7 cellular contexts compared by ENCODE assay signal in genomic region chr5:138033916-138034315, GRCh38. TPM values are rescaled to one million over a fixed set of nuclear protein-coding genes. Genes with fewer than 3 reads are reported as not detected.
DNase-seq lines count a peak whose midpoint lies in the region; ATAC-seq and TF ChIP-seq lines count a peak whose summit lies in the region.

No MANE protein-coding gene starts in this region.

- H3K36me3 ChIP-seq in HAP-1 (replicated peaks): no peaks in the 10 kb centered on the region; the same call in 1 of the 2 replicates
- H3K36me3 ChIP-seq in stomach smooth muscle (ENCODE audit: control insufficient read depth in 2 of 2, insufficient read depth in 2 of 2, low read length in 2 of 2): no peaks in the 10 kb centered on the region

- in situ Hi-C loops in HAP-1 (cut with MboI; ENCODE audit: low sequenced_read_pairs): no loop called here

- DNase-seq in HAP-1 (ENCODE audit: low spot score in 2 of 2) (no peak), T-helper 17 cell (no peak), glutamatergic neuron (no peak), CD1c-positive myeloid dendritic cell (ENCODE audit: extremely low spot score) (no peak)

- peaks cover 6% of the 10 kb centered on the region for H3K9me3 Mint-ChIP-seq in glutamatergic neuron (ENCODE audit: unreplicated experiment)

- H3K36me3 Mint-ChIP-seq in T-helper 17 cell (ENCODE audit: low read depth): peaks cover 2% of the 10 kb centered on the region
- H3K36me3 Mint-ChIP-seq in glutamatergic neuron (ENCODE audit: unreplicated experiment): no peaks in the 10 kb centered on the region

- peak overlapping the region; percentile 98 for H3K4me3 Mint-ChIP-seq in T-helper 17 cell
- peak overlapping the region; percentile 97 for H3K4me3 Mint-ChIP-seq in glutamatergic neuron (ENCODE audit: unreplicated experiment)

- H3K4me1 ChIP-seq in HAP-1 (peaks cover 10% of the 10 kb centered on the region), stomach smooth muscle (ENCODE audit: control insufficient read depth, insufficient read depth, low read length) (peaks cover 26% of the 10 kb centered on the region)

- H3K9ac ChIP-seq in stomach smooth muscle (ENCODE audit: low read length in 2 of 2): peak overlapping the region; percentile 96 to 98

- H3K27me3 ChIP-seq in HAP-1 (ENCODE audit: low read depth) (no peaks in the 10 kb centered on the region), stomach smooth muscle (ENCODE audit: control insufficient read depth in 1 of 2, insufficient read depth in 2 of 2, low read length in 2 of 2) (no peaks in the 10 kb centered on the region)

- H3K27ac Mint-ChIP-seq in T-helper 17 cell (peak overlapping the region; percentile 98), glutamatergic neuron (ENCODE audit: unreplicated experiment) (no peak overlapping the region)

- H3K4me1 Mint-ChIP-seq in T-helper 17 cell: peaks cover 42% of the 10 kb centered on the region
- peaks cover 2% of the 10 kb centered on the region for H3K4me1 Mint-ChIP-seq in glutamatergic neuron (ENCODE audit: low read depth, unreplicated experiment)

- peak overlapping the region; percentile 99 for H3K4me3 ChIP-seq in HAP-1
- peak overlapping the region; percentile 80 to 98 for H3K4me3 ChIP-seq in stomach smooth muscle (ENCODE audit: low read length in 2 of 2)

- H3K27me3 Mint-ChIP-seq in T-helper 17 cell (no peaks in the 10 kb centered on the region), glutamatergic neuron (ENCODE audit: unreplicated experiment) (peaks cover 1% of the 10 kb centered on the region)

- ATAC-seq in T-helper 17 cell (no peak), HG02852 (IDR thresholded peaks at IDR 0.05; ENCODE audit: unreplicated experiment) (no peak), GM18502 (IDR thresholded peaks at IDR 0.05; ENCODE audit: poor library complexity, unreplicated experiment) (no peak)

- TF ChIP-seq CTCF in glutamatergic neuron (IDR thresholded peaks at IDR 0.05; ENCODE audit: partially characterized antibody, unreplicated experiment): no peak

- peak overlapping the region; percentile 98 for H3K27ac ChIP-seq in stomach smooth muscle (ENCODE audit: low read length)

- H3K9me3 ChIP-seq in HAP-1 (no peaks in the 10 kb centered on the region), T-helper 17 cell (ENCODE audit: control insufficient read depth, low read length, poor library complexity, severe bottlenecking) (no peaks in the 10 kb centered on the region), stomach smooth muscle (ENCODE audit: control insufficient read depth in 2 of 2, low read length in 2 of 2) (no peaks in the 10 kb centered on the region)

RNA-seq across cellular contexts. Expression of gene FAM13B, which starts 1.0 kb away (rescaled TPM):
- 10 to 100 TPM; 46.8 to 54.1 TPM for total RNA-seq in T-helper 17 cell
- 31.4 TPM for total RNA-seq in glutamatergic neuron (ENCODE audit: unreplicated experiment)

RNA-seq across cellular contexts. Expression of gene WNT8A, which starts 49.9 kb away (rescaled TPM):
- total RNA-seq in T-helper 17 cell (not detected), glutamatergic neuron (ENCODE audit: unreplicated experiment) (not detected)
